ENCODE assay signal across 9 cellular contexts in genomic region chr15:84598993-84599392, GRCh38. TPM values are rescaled to one million over a fixed set of nuclear protein-coding genes. Genes with fewer than 3 reads are reported as not detected.
DNase-seq lines count a peak whose midpoint lies in the region; ATAC-seq, FAIRE-seq and TF ChIP-seq lines count a peak whose summit lies in the region.
"Had no signal": no experiment of that assay in that cellular context is flagged by ENCODE, and none has a peak within 500 bp of the region (broad histone marks: within the 10 kb centered on the region; RNA-seq: fewer than 3 reads in every experiment).

No MANE protein-coding gene starts in this region.

- H3K36me3 Mint-ChIP-seq in neural progenitor cell, result peaks cover 8% of the 10 kb centered on the region

- intact Hi-C loops in endothelial cell of umbilical vein (cut with micrococcal nuclease), result loop anchor here (1.0 kb wide), 1 partner anchor 329 kb away; no protein-coding TSS in a partner anchor

- peak overlapping the region; percentile 78 for H2AFZ ChIP-seq in SU-DHL-6 (ENCODE audit: low read depth, low read length, severe bottlenecking)
- H2AFZ ChIP-seq in endothelial cell of umbilical vein (ENCODE audit: low read depth, low read length), result no peak overlapping the region
- no peak overlapping the region for H2AFZ ChIP-seq in neural progenitor cell (replicated peaks)

- H3K79me2 ChIP-seq in SU-DHL-6 (ENCODE audit: insufficient read depth, low read length), result no peaks in the 10 kb centered on the region
- H3K79me2 ChIP-seq in endothelial cell of umbilical vein (ENCODE audit: control insufficient read depth, insufficient read depth, low read length), result peaks cover 2% of the 10 kb centered on the region
- H3K79me2 ChIP-seq in neural progenitor cell (ENCODE audit: low read depth), result peaks cover 5% of the 10 kb centered on the region

- H3K9me1 ChIP-seq in endothelial cell of umbilical vein (replicated peaks; ENCODE audit: control insufficient read depth, extremely low read depth, insufficient read depth, low read length), result no peaks in the 10 kb centered on the region

- peak; percentile 87 for TF ChIP-seq CTCF in SU-DHL-6 (IDR thresholded peaks at IDR 0.05; ENCODE audit: insufficient read depth, low read length, poor library complexity, severe bottlenecking)
- peak; percentile 76 to 79 for TF ChIP-seq CTCF in endothelial cell of umbilical vein (IDR thresholded peaks at IDR 0.05; ENCODE audit: extremely low read depth in 1 of 2, insufficient read depth in 1 of 2, low read depth in 1 of 2, low read length in 2 of 2)
- peak; percentile 74 for TF ChIP-seq CTCF in neural progenitor cell (IDR thresholded peaks at IDR 0.05)

- TF ChIP-seq POLR2A in endothelial cell of umbilical vein (IDR thresholded peaks at IDR 0.05; ENCODE audit: low read depth, low read length), result no peak

- H3K9me3 Mint-ChIP-seq in neural progenitor cell, result peaks cover 7% of the 10 kb centered on the region
- H3K9me3 Mint-ChIP-seq: central memory CD8-positive, alpha-beta T cell had no signal

- H3K27me3 ChIP-seq in SU-DHL-6 (ENCODE audit: low read length) (no peaks in the 10 kb centered on the region), endothelial cell of umbilical vein (ENCODE audit: control insufficient read depth in 2 of 2, insufficient read depth in 2 of 2, low read length in 2 of 2) (peaks cover 0 to under 1% of the 10 kb centered on the region in 2 experiments), neural progenitor cell (peaks cover 44% of the 10 kb centered on the region)

- peak overlapping the region; percentile 50 for H3K4me2 ChIP-seq in SU-DHL-6 (ENCODE audit: low read depth, low read length, poor library complexity, severe bottlenecking)
- no peak overlapping the region for H3K4me2 ChIP-seq in endothelial cell of umbilical vein (ENCODE audit: insufficient read depth, low read length)
- H3K4me2 ChIP-seq in neural progenitor cell, result no peak overlapping the region

- H3K4me1 ChIP-seq in endothelial cell of umbilical vein (ENCODE audit: control insufficient read depth, extremely low read depth, insufficient read depth, low read length), result no peaks in the 10 kb centered on the region
- peaks cover 5% of the 10 kb centered on the region for H3K4me1 ChIP-seq in neural progenitor cell

- H3K4me1 Mint-ChIP-seq in neural progenitor cell, result peaks cover 12% of the 10 kb centered on the region

- no peak overlapping the region for H3K27ac Mint-ChIP-seq in neural progenitor cell

- CTCF ChIA-PET in endothelial cell of umbilical vein (lab: Charles Lee), result interaction anchor here (0.6 to 2.1 kb wide), 52 partner anchors 8 to 570 kb away, joined by 3 to 30 read pairs (median 4); partner anchors contain the start of genes NMB, PDE8A, SEC11A and WDR73

- H4K20me1 ChIP-seq in SU-DHL-6 (ENCODE audit: low read depth, low read length), result no peaks in the 10 kb centered on the region
- no peaks in the 10 kb centered on the region for H4K20me1 ChIP-seq in endothelial cell of umbilical vein (replicated peaks; ENCODE audit: control insufficient read depth, extremely low read depth, insufficient read depth, low read length)
- H4K20me1 ChIP-seq in neural progenitor cell (ENCODE audit: low read depth), result peaks cover 22% of the 10 kb centered on the region

- ATAC-seq in GM21381 (IDR thresholded peaks at IDR 0.05; ENCODE audit: unreplicated experiment) (no peak), HG02852 (IDR thresholded peaks at IDR 0.05; ENCODE audit: unreplicated experiment) (no peak)

- FAIRE-seq in endothelial cell of umbilical vein (lab: Jason Lieb, UNC), result peak; percentile 90

- H3K4me3 Mint-ChIP-seq in neural progenitor cell, result peak overlapping the region; percentile 95

- H3K9me3 ChIP-seq in SU-DHL-6 (ENCODE audit: insufficient read depth, low read length) (no peaks in the 10 kb centered on the region), endothelial cell of umbilical vein (replicated peaks; ENCODE audit: control insufficient read depth, insufficient read depth, low read length) (no peaks in the 10 kb centered on the region), neural progenitor cell (ENCODE audit: low read depth) (no peaks in the 10 kb centered on the region)

- POLR2A ChIA-PET in endothelial cell of umbilical vein (lab: Charles Lee), result interaction anchor here (0.5 kb wide), 1 partner anchor 146 kb away, joined by 6 read pairs; no protein-coding TSS in a partner anchor

- BruUV-seq in endothelial cell of umbilical vein (replicated peaks; lab: Mats Ljungman, UMichigan), result no TSS peak

- no peaks in the 10 kb centered on the region for H3K9me2 ChIP-seq in SU-DHL-6 (replicated peaks; ENCODE audit: insufficient read depth, low read length)

- H3F3A ChIP-seq in SU-DHL-6 (ENCODE audit: insufficient read depth) (peaks cover 15% of the 10 kb centered on the region), neural progenitor cell (ENCODE audit: low read depth) (peaks cover 3% of the 10 kb centered on the region)

- peak; percentile 4 for DNase-seq in NCI-H510A treated with DMSO at 0.1 percent for 48 hours (lab: John Stamatoyannopoulos, UW)
- no peak for DNase-seq in NCI-H510A (lab: John Stamatoyannopoulos, UW)
- peak; percentile 41 for DNase-seq in KG1 (lab: John Stamatoyannopoulos, UW)
- DNase-seq in endothelial cell of umbilical vein (ENCODE audit: low read depth, low spot score), result peak; percentile 63
- peak; percentile 60 for DNase-seq in neural progenitor cell (ENCODE audit: low spot score)

- dilution Hi-C loops in endothelial cell of umbilical vein (cut with MboI; ENCODE audit: extremely low pct_ligation_motif_present, low sequenced_read_pairs), result no loop called here

- no peak overlapping the region for H3K4me3 ChIP-seq in SU-DHL-6 (ENCODE audit: insufficient read depth, low read length, poor library complexity, severe bottlenecking)
- H3K4me3 ChIP-seq in endothelial cell of umbilical vein (replicated peaks in 1 of 3; ENCODE audit: insufficient read depth in 1 of 3, low read depth in 1 of 3, low read length in 3 of 3), result no peak overlapping the region
- H3K4me3 ChIP-seq in neural progenitor cell, result no peak overlapping the region

- H3K9ac ChIP-seq in SU-DHL-6 (ENCODE audit: low read length) (peak overlapping the region; percentile 36), endothelial cell of umbilical vein (replicated peaks; ENCODE audit: extremely low read depth, insufficient read depth, low read length) (no peak overlapping the region), neural progenitor cell (no peak overlapping the region)

- H3K27ac ChIP-seq in SU-DHL-6 (ENCODE audit: low read depth, low read length) (peak overlapping the region; percentile 83), endothelial cell of umbilical vein (ENCODE audit: insufficient read depth, low read depth, low read length) (no peak overlapping the region), neural progenitor cell (no peak overlapping the region)

- H3K36me3 ChIP-seq in SU-DHL-6 (ENCODE audit: low read length), result no peaks in the 10 kb centered on the region
- peaks cover 2% of the 10 kb centered on the region in 2 experiments for H3K36me3 ChIP-seq in endothelial cell of umbilical vein (ENCODE audit: control insufficient read depth in 2 of 2, extremely low read depth in 1 of 2, insufficient read depth in 2 of 2, low read length in 2 of 2)
- no peaks in the 10 kb centered on the region for H3K36me3 ChIP-seq in neural progenitor cell

- H3K27me3 Mint-ChIP-seq in neural progenitor cell (ENCODE audit: insufficient read depth, low read depth), result peaks cover 4% of the 10 kb centered on the region
- H3K27me3 Mint-ChIP-seq: central memory CD8-positive, alpha-beta T cell had no signal

TF ChIP-seq in endothelial cell of umbilical vein, 7 proteins besides CTCF, POLR2A, EP300 and RAD21:
- TF ChIP-seq EZH2 (IDR thresholded peaks at IDR 0.05; ENCODE audit: borderline replicate concordance, low read depth, low read length, severe bottlenecking) (no peak), GATA2 (IDR thresholded peaks at IDR 0.05; ENCODE audit: insufficient read depth, insufficient read length, low read depth, low read length) (peak; percentile 37)

RNA-seq across cellular contexts. Expression of gene ZSCAN2, which starts 1.8 kb away (rescaled TPM):
- 13.5 TPM in 2 replicates for total RNA-seq in endothelial cell of umbilical vein
- polyA plus RNA-seq in endothelial cell of umbilical vein, result 11.3 and 12.9 TPM in 2 replicates
- 15.3 and 16.2 TPM in 2 replicates for polyA plus RNA-seq in endothelial cell of umbilical vein (2011; cell fraction: cytosol; rRNA removed)
- polyA plus RNA-seq in endothelial cell of umbilical vein (2011; cell fraction: nucleus; rRNA removed), result 13.3 and 14.3 TPM in 2 replicates
- 12.4 and 19.0 TPM in 2 replicates for polyA plus RNA-seq in endothelial cell of umbilical vein (2012)
- polyA minus RNA-seq in endothelial cell of umbilical vein, result 14.5 and 21.9 TPM in 2 replicates
- 3.9 TPM for polyA minus RNA-seq in endothelial cell of umbilical vein (2011; cell fraction: cytosol; rRNA and poly(A)+ RNA removed)
- polyA minus RNA-seq in endothelial cell of umbilical vein (2011; cell fraction: nucleus; rRNA and poly(A)+ RNA removed), result 10.0 and 12.6 TPM in 2 replicates
- 6.7 and 14.2 TPM in 2 replicates for total RNA-seq in neural progenitor cell (ENCODE audit: low replicate concordance)

RNA-seq across cellular contexts. Expression of gene WDR73, which starts 55.1 kb away (rescaled TPM):
- 28.2 and 29.1 TPM in 2 replicates for total RNA-seq in endothelial cell of umbilical vein
- polyA plus RNA-seq in endothelial cell of umbilical vein, result 25.6 and 29.0 TPM in 2 replicates
- 19.0 and 19.9 TPM in 2 replicates for polyA plus RNA-seq in endothelial cell of umbilical vein (2011; cell fraction: cytosol; rRNA removed)
- 73.5 and 76.7 TPM in 2 replicates for polyA plus RNA-seq in endothelial cell of umbilical vein (2011; cell fraction: nucleus; rRNA removed)
- polyA plus RNA-seq in endothelial cell of umbilical vein (2012), result 12.9 and 21.8 TPM in 2 replicates
- 31.8 and 40.5 TPM in 2 replicates for polyA minus RNA-seq in endothelial cell of umbilical vein
- 19.7 TPM for polyA minus RNA-seq in endothelial cell of umbilical vein (2011; cell fraction: cytosol; rRNA and poly(A)+ RNA removed)
- polyA minus RNA-seq in endothelial cell of umbilical vein (2011; cell fraction: nucleus; rRNA and poly(A)+ RNA removed), result 24.3 and 36.3 TPM in 2 replicates
- total RNA-seq in neural progenitor cell (ENCODE audit: low replicate concordance), result 37.4 and 46.8 TPM in 2 replicates

RNA-seq across cellular contexts. Expression of gene NMB, which starts 59.0 kb away (rescaled TPM):
- total RNA-seq in endothelial cell of umbilical vein (9.6 and 9.8 TPM in 2 replicates), neural progenitor cell (ENCODE audit: low replicate concordance) (0.24 and 3.7 TPM in 2 replicates)
- polyA plus RNA-seq in endothelial cell of umbilical vein, result 7.8 and 10.3 TPM in 2 replicates
- polyA plus RNA-seq in endothelial cell of umbilical vein (2011; cell fraction: cytosol; rRNA removed), result 5.2 and 6.7 TPM in 2 replicates
- 1.8 and 2.0 TPM in 2 replicates for polyA plus RNA-seq in endothelial cell of umbilical vein (2011; cell fraction: nucleus; rRNA removed)
- 5.2 and 7.0 TPM in 2 replicates for polyA plus RNA-seq in endothelial cell of umbilical vein (2012)
- 0.45 and 1.4 TPM in 2 replicates for polyA minus RNA-seq in endothelial cell of umbilical vein
- not detected for polyA minus RNA-seq in endothelial cell of umbilical vein (2011; cell fraction: cytosol; rRNA and poly(A)+ RNA removed)
- 0.63 and 0.91 TPM in 2 replicates for polyA minus RNA-seq in endothelial cell of umbilical vein (2011; cell fraction: nucleus; rRNA and poly(A)+ RNA removed)
